8 cellular contexts compared by ENCODE assay signal in the genomic region with DNA sequence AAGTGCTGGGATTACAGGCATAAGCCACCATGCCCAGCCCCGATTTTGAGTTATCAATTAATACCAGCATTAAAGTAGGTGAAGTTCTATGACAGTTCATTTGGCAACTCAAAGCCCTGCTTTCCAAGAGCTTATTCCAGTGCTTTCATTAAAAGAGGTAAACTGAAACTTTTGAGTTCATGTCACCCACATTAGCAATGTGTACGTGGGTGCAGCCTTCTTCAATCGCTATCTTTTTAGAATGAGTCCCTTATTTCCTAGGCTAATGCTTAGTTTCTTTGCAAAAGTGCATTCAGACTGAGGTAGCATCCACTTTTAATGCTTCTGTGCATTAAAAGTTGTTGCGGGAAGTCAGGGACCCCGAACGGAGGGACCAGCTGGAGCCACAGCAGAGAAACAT. TPM values are rescaled to one million over a fixed set of nuclear protein-coding genes. Genes with fewer than 3 reads are reported as not detected.
"Had no signal": no experiment of that assay in that cellular context is flagged by ENCODE, and none has a peak within 500 bp of the region (broad histone marks: within the 10 kb centered on the region; RNA-seq: fewer than 3 reads in every experiment).

No MANE protein-coding gene starts in this region.

- H3K27ac ChIP-seq: HL-60 had no signal

- H3K4me3 ChIP-seq: K562 had no signal

- DNase-seq: KBM-7, KG1 had no signal

- H3K4me1 Mint-ChIP-seq: IgD-negative memory B cell had no signal

- ATAC-seq: HepG2, K562 had no signal

- H3K4me3 Mint-ChIP-seq: IgD-negative memory B cell had no signal

- H3K27ac Mint-ChIP-seq: IgD-negative memory B cell had no signal

- H3K27me3 Mint-ChIP-seq: IgD-negative memory B cell had no signal

RNA-seq across cellular contexts. Expression of gene MTNR1A, which starts 26.1 kb away (rescaled TPM):
- total RNA-seq: HepG2, HT-29, HT1080 had no signal
- polyA plus RNA-seq: HepG2, IgD-negative memory B cell had no signal
